ENCODE assay signal across 8 cellular contexts in genomic region chr16:3022208-3022696, GRCh38.
DNase-seq lines count a peak whose midpoint lies in the region; ATAC-seq and TF ChIP-seq lines count a peak whose summit lies in the region.

No MANE protein-coding gene starts in this region.

- peak; percentile 64 for DNase-seq in Ammon's horn (ENCODE audit: low spot score)
- peak; percentile 85 for DNase-seq in activated CD4-positive, alpha-beta T cell treated with anti-CD3 and anti-CD28 coated beads for 1 hour
- peak; percentile 50 for DNase-seq in central memory CD4-positive, alpha-beta T cell
- peak; percentile 94 for DNase-seq in kidney glomerular epithelial cell (lab: John Stamatoyannopoulos, UW)
- DNase-seq in stimulated activated CD4-positive, alpha-beta T cell treated with anti-CD3 and anti-CD28 coated beads, Interleukin-15, amount 100 ng/mL, for 48 hours (ENCODE audit: low read depth in 2 of 2), result peak; percentile 77 to 92

- peak; percentile 85 for TF ChIP-seq EP300 in Ishikawa (IDR thresholded peaks at IDR 0.05; ENCODE audit: borderline replicate concordance)

- TF ChIP-seq RAD21 in Ishikawa (IDR thresholded peaks at IDR 0.05; ENCODE audit: low read depth), result no peak

- ATAC-seq in GM21529 (IDR thresholded peaks at IDR 0.05; ENCODE audit: unreplicated experiment) (no peak), GM21825 (IDR thresholded peaks at IDR 0.05; ENCODE audit: unreplicated experiment) (no peak)

TF ChIP-seq in Ishikawa, 13 proteins besides CTCF, POLR2A, EP300 and RAD21:
- TF ChIP-seq TAF1 (IDR thresholded peaks at IDR 0.05; ENCODE audit: low read depth) (no peak; the same call in 1 of the 2 replicates), TCF12 (IDR thresholded peaks at IDR 0.05; ENCODE audit: low read depth) (peak; percentile 75), REST (IDR thresholded peaks at IDR 0.05; ENCODE audit: low read depth) (no peak), MAX (IDR thresholded peaks at IDR 0.05) (no peak), ZBTB7A (IDR thresholded peaks at IDR 0.05; ENCODE audit: low read depth) (no peak), YY1 (IDR thresholded peaks at IDR 0.05; ENCODE audit: low read depth) (no peak), USF1 (IDR thresholded peaks at IDR 0.05) (no peak), TEAD4 (IDR thresholded peaks at IDR 0.05) (peak; percentile 98), CREB1 (IDR thresholded peaks at IDR 0.05; ENCODE audit: low read depth) (no peak), FOXM1 (IDR thresholded peaks at IDR 0.05; ENCODE audit: borderline replicate concordance, low read depth) (no peak; the same call in 1 of the 2 replicates), NFIC (IDR thresholded peaks at IDR 0.05) (peak; percentile 68), CEBPB (IDR thresholded peaks at IDR 0.05) (no peak), EGR1 (IDR thresholded peaks at IDR 0.05) (peak; percentile 95)
